17 cellular contexts compared by ENCODE assay signal in the genomic region with DNA sequence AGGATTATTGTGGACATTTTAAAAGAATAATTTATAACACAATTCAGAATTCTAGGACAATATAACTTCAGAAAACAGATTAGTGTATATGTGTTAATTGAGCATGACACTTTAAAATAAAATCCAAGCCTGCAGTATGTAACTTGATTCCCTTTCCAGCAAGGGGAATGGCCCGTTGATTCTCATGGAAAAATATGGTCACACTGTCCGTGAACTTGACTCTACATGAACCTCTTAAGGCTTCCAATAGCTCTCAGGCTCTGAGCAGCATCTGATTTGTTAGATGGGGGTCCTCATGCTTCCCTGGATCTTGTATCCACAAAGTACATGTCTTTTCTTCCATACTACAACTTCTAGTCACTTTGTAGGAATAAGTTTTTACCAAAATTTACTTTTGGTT.
DNase-seq lines count a peak whose midpoint lies in the region; ATAC-seq and TF ChIP-seq lines count a peak whose summit lies in the region.
"Had no signal": no experiment of that assay in that cellular context is flagged by ENCODE, and none has a peak within 500 bp of the region (broad histone marks: within the 10 kb centered on the region; RNA-seq: fewer than 3 reads in every experiment).

No MANE protein-coding gene starts in this region.

- H3K4me1 ChIP-seq in adipocyte (ENCODE audit: control insufficient read depth, insufficient read depth, low read length): peaks cover 6% of the 10 kb centered on the region
- no peaks in the 10 kb centered on the region for H3K4me1 ChIP-seq in osteoblast (ENCODE audit: insufficient read depth, low read length)
- H3K4me1 ChIP-seq: BE2C had no signal

- H3K36me3 ChIP-seq in adipocyte (ENCODE audit: control insufficient read depth, insufficient read depth, low read length, severe bottlenecking): no peaks in the 10 kb centered on the region
- no peaks in the 10 kb centered on the region for H3K36me3 ChIP-seq in osteoblast (ENCODE audit: insufficient read depth, low read length)
- H3K36me3 ChIP-seq: BE2C had no signal

- H3K4me3 ChIP-seq in adipocyte (ENCODE audit: low read length) (no peak overlapping the region), fibroblast of villous mesenchyme (ENCODE audit: low read depth, low read length) (no peak overlapping the region), osteoblast (ENCODE audit: insufficient read depth, low read length) (no peak overlapping the region)
- H3K4me3 ChIP-seq: PC-9 had no signal

- H3K27me3 ChIP-seq in adipocyte (replicated peaks; ENCODE audit: control insufficient read depth, insufficient read depth, low read length) (no peaks in the 10 kb centered on the region), osteoblast (ENCODE audit: insufficient read depth, low read length) (no peaks in the 10 kb centered on the region)
- H3K27me3 ChIP-seq: BE2C had no signal

- no peak overlapping the region for H3K9ac ChIP-seq in adipocyte (ENCODE audit: low read length)

- peak overlapping the region; percentile 13 for H2AFZ ChIP-seq in osteoblast (ENCODE audit: low read length)
- H2AFZ ChIP-seq: PC-9 had no signal

- no peaks in the 10 kb centered on the region for H3K9me3 ChIP-seq in adipocyte (ENCODE audit: control insufficient read depth, low read length)
- no peaks in the 10 kb centered on the region for H3K9me3 ChIP-seq in osteoblast (ENCODE audit: low read depth, low read length)
- H3K9me3 ChIP-seq: BE2C had no signal

- H3K4me2 ChIP-seq in osteoblast (ENCODE audit: insufficient read depth, low read length): no peak overlapping the region
- H3K4me2 ChIP-seq: PC-9 had no signal

- TF ChIP-seq CTCF in fibroblast of villous mesenchyme (IDR thresholded peaks at IDR 0.05; ENCODE audit: insufficient read depth, low read depth, low read length): no peak
- TF ChIP-seq CTCF in osteoblast (IDR thresholded peaks at IDR 0.05; ENCODE audit: extremely low read depth, low read depth, low read length): no peak

- H3K79me2 ChIP-seq in osteoblast (ENCODE audit: insufficient read depth, low read length): no peaks in the 10 kb centered on the region

- ATAC-seq in HG02973 (IDR thresholded peaks at IDR 0.05; ENCODE audit: unreplicated experiment): no peak

- no peak overlapping the region for H3K27ac ChIP-seq in osteoblast (ENCODE audit: low read depth, low read length)
- H3K27ac ChIP-seq: PC-9 had no signal

- DNase-seq in EH (ENCODE audit: low read depth) (peak; percentile 17), adipocyte (ENCODE audit: low read depth) (peak; percentile 66), fibroblast of villous mesenchyme (ENCODE audit: low read depth) (peak; percentile 57), osteoblast (ENCODE audit: insufficient read length, low spot score, missing footprints) (no peak), NCI-H1105 (lab: John Stamatoyannopoulos, UW) (no peak), NCI-H1092 treated with DMSO at 0.1 percent for 48 hours (lab: John Stamatoyannopoulos, UW) (no peak), HCEC 1CT (no peak)
- DNase-seq: 8988T; BE2C; Calu3; CD4-positive, alpha-beta T cell; DMS53; Karpas-422; NCI-H187; NCI-H2171; PC-9 had no signal

- no peaks in the 10 kb centered on the region for H4K20me1 ChIP-seq in osteoblast (ENCODE audit: insufficient read depth, low read length)

Comparison
In these comparisons a context has a peak if more than half of its experiments do, and no peak if none do; other contexts are left out.
1. DNase-seq: peak in EH (single experiment), adipocyte (single experiment) and fibroblast of villous mesenchyme (single experiment); none in osteoblast (single experiment), NCI-H1105 (single experiment), NCI-H1092 treated with DMSO at 0.1 percent for 48 hours (single experiment) and HCEC 1CT (single experiment).